ENCODE assay signal across 17 cellular contexts in the genomic region with DNA sequence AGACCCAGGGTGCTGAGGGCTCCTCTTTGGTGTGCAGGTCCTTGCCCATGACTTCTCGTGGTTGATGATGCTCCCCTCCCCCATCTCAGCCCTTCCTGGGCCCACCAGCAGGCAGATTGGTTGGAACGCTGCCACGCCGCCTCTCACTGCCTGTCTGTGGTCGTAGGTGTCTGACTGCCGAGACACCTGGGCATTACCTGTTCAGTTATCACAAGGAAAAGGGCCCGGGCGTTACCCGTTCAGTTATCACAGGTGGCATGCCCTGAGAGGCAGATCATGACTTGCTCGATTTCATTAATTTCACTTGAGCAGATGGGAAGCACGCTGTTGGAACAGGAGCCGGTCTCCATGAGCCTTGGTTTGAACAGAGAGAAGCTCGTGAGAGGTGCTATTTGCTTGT. TPM values are rescaled to one million over a fixed set of nuclear protein-coding genes. Genes with fewer than 3 reads are reported as not detected.
DNase-seq lines count a peak whose midpoint lies in the region; ATAC-seq and TF ChIP-seq lines count a peak whose summit lies in the region.
"Had no signal": no experiment of that assay in that cellular context is flagged by ENCODE, and none has a peak within 500 bp of the region (broad histone marks: within the 10 kb centered on the region; RNA-seq: fewer than 3 reads in every experiment).

No MANE protein-coding gene starts in this region.

- H3K9me3 ChIP-seq in CD4-positive, alpha-beta T cell (ENCODE audit: control insufficient read depth, low read length), result no peaks in the 10 kb centered on the region
- H3K9me3 ChIP-seq: HAP-1, Peyer's patch had no signal

- H3K4me1 Mint-ChIP-seq in CD4-positive, alpha-beta T cell (ENCODE audit: low read depth), result peaks cover 36% of the 10 kb centered on the region
- H3K4me1 Mint-ChIP-seq in central memory CD8-positive, alpha-beta T cell, result peaks cover 6% of the 10 kb centered on the region
- H3K4me1 Mint-ChIP-seq in naive thymus-derived CD8-positive, alpha-beta T cell, result peaks cover 20 to 53% (median 33%) of the 10 kb centered on the region in 4 donors
- H3K4me1 Mint-ChIP-seq in activated CD4-positive, alpha-beta T cell treated with anti-CD3 and anti-CD28 coated beads, Interleukin-2, amount 10 ng/mL, durations not matched to agents 7 days and 5 days, result peaks cover 12% of the 10 kb centered on the region

- in situ Hi-C loops in KBM-7 (cut with MboI; ENCODE audit: low pct_unique_long_range_greater_than_20kb, low sequenced_read_pairs), result no loop called here

- H3K36me3 Mint-ChIP-seq in CD4-positive, alpha-beta T cell (ENCODE audit: low read depth), result peaks cover 97% of the 10 kb centered on the region
- peaks cover 36% of the 10 kb centered on the region for H3K36me3 Mint-ChIP-seq in central memory CD8-positive, alpha-beta T cell (ENCODE audit: insufficient read depth)
- H3K36me3 Mint-ChIP-seq in naive thymus-derived CD8-positive, alpha-beta T cell, result peaks cover 20 to 81% (median 30%) of the 10 kb centered on the region in 3 donors
- peaks cover 49% of the 10 kb centered on the region for H3K36me3 Mint-ChIP-seq in activated CD4-positive, alpha-beta T cell treated with anti-CD3 and anti-CD28 coated beads, Interleukin-2, amount 10 ng/mL, durations not matched to agents 7 days and 5 days (ENCODE audit: low read depth)

- intact Hi-C loops in CD4-positive, alpha-beta T cell (cut with DNase I, micrococcal nuclease), result no loop called here

- no peak overlapping the region for H3K4me3 Mint-ChIP-seq in CD4-positive, alpha-beta T cell
- no peak overlapping the region for H3K4me3 Mint-ChIP-seq in central memory CD8-positive, alpha-beta T cell
- H3K4me3 Mint-ChIP-seq in naive thymus-derived CD8-positive, alpha-beta T cell, result peak overlapping the region in 6 of 10 donors; percentile 15 to 48 (median 30)
- H3K4me3 Mint-ChIP-seq in activated CD4-positive, alpha-beta T cell treated with anti-CD3 and anti-CD28 coated beads, Interleukin-2, amount 10 ng/mL, durations not matched to agents 7 days and 5 days, result no peak overlapping the region
- H3K4me3 Mint-ChIP-seq: immature natural killer cell had no signal

- no peak for TF ChIP-seq CTCF in CD4-positive, alpha-beta T cell (IDR thresholded peaks at IDR 0.05)

- no peak for ATAC-seq in CD4-positive, alpha-beta T cell (ENCODE audit: poor library complexity)
- ATAC-seq in central memory CD8-positive, alpha-beta T cell (replicated peaks; ENCODE audit: extremely low read depth, poor library complexity, severe bottlenecking), result no peak
- no peak for ATAC-seq in naive thymus-derived CD8-positive, alpha-beta T cell

- no peaks in the 10 kb centered on the region for H3K9me3 Mint-ChIP-seq in CD4-positive, alpha-beta T cell
- no peaks in the 10 kb centered on the region for H3K9me3 Mint-ChIP-seq in central memory CD8-positive, alpha-beta T cell
- no peaks in the 10 kb centered on the region for H3K9me3 Mint-ChIP-seq in naive thymus-derived CD8-positive, alpha-beta T cell
- no peaks in the 10 kb centered on the region for H3K9me3 Mint-ChIP-seq in activated CD4-positive, alpha-beta T cell treated with anti-CD3 and anti-CD28 coated beads, Interleukin-2, amount 10 ng/mL, durations not matched to agents 7 days and 5 days
- H3K9me3 Mint-ChIP-seq: immature natural killer cell had no signal

- CTCF ChIA-PET in CD4-positive, alpha-beta T cell (lab: Charles Lee), result interaction anchor here (0.6 kb wide), 1 partner anchor 135 kb away, joined by 3 read pairs; no protein-coding TSS in a partner anchor
- CTCF ChIA-PET in activated CD4-positive, alpha-beta T cell treated with anti-CD3 and anti-CD28 coated beads, Interleukin-2, amount 10 ng/mL, durations not matched to agents 7 days and 5 days (lab: Charles Lee), result interaction anchor here (1.2 kb wide), 1 partner anchor 25 kb away, joined by 3 read pairs; no protein-coding TSS in a partner anchor

- POLR2A ChIA-PET in CD4-positive, alpha-beta T cell (lab: Charles Lee), result no interaction called here
- POLR2A ChIA-PET in naive thymus-derived CD8-positive, alpha-beta T cell (lab: Charles Lee), result interaction anchor here (2.5 kb wide), 1 partner anchor 55 kb away, joined by 10 read pairs; no protein-coding TSS in a partner anchor
- POLR2A ChIA-PET in activated CD4-positive, alpha-beta T cell treated with anti-CD3 and anti-CD28 coated beads, Interleukin-2, amount 10 ng/mL, durations not matched to agents 7 days and 5 days (lab: Charles Lee), result interaction anchor here (0.7 kb wide), 1 partner anchor 9 kb away, joined by 3 read pairs; no protein-coding TSS in a partner anchor

- H3K27ac ChIP-seq in CD4-positive, alpha-beta T cell (ENCODE audit: low read depth, low read length), result no peak overlapping the region
- H3K27ac ChIP-seq: Peyer's patch had no signal

- no peaks in the 10 kb centered on the region for H3K27me3 ChIP-seq in CD4-positive, alpha-beta T cell (ENCODE audit: control insufficient read depth, insufficient read depth, low read length)
- H3K27me3 ChIP-seq: Peyer's patch had no signal

- no peaks in the 10 kb centered on the region for H3K27me3 Mint-ChIP-seq in CD4-positive, alpha-beta T cell
- no peaks in the 10 kb centered on the region for H3K27me3 Mint-ChIP-seq in central memory CD8-positive, alpha-beta T cell
- H3K27me3 Mint-ChIP-seq in naive thymus-derived CD8-positive, alpha-beta T cell, result no peaks in the 10 kb centered on the region
- H3K27me3 Mint-ChIP-seq in activated CD4-positive, alpha-beta T cell treated with anti-CD3 and anti-CD28 coated beads, Interleukin-2, amount 10 ng/mL, durations not matched to agents 7 days and 5 days, result no peaks in the 10 kb centered on the region

- DNase-seq in CD4-positive, alpha-beta T cell, result no peak
- peak; percentile 75 for DNase-seq in NCI-H1105 (lab: John Stamatoyannopoulos, UW)
- DNase-seq in central memory CD8-positive, alpha-beta T cell (ENCODE audit: low spot score in 2 of 2), result no peak
- peak in 1 of 10 donors; percentile 11 for DNase-seq in naive thymus-derived CD8-positive, alpha-beta T cell
- DNase-seq in T1000 (lab: John Stamatoyannopoulos, UW), result no peak
- DNase-seq in KBM-7, result no peak
- no peak for DNase-seq in superior temporal gyrus (ENCODE audit: extremely low spot score)
- DNase-seq in activated CD4-positive, alpha-beta T cell treated with anti-CD3 and anti-CD28 coated beads, Interleukin-2, amount 10 ng/mL, durations not matched to agents 7 days and 5 days, result no peak
- DNase-seq: activated CD4-positive, CD25-positive, alpha-beta regulatory T cell treated with anti-CD3 and anti-CD28 coated beads, Interleukin-2, amount 50 U/mL, for 72 hours; activated T-cell treated with anti-CD3 and anti-CD28 coated beads for 4 hours; DND-41; foreskin fibroblast; immature natural killer cell; NCI-H524; Peyer's patch; small intestine had no signal

- peak overlapping the region; percentile 81 for H3K27ac Mint-ChIP-seq in CD4-positive, alpha-beta T cell
- peak overlapping the region; percentile 90 for H3K27ac Mint-ChIP-seq in central memory CD8-positive, alpha-beta T cell (ENCODE audit: low read depth)
- peak overlapping the region; percentile 59 to 94 (median 88) for H3K27ac Mint-ChIP-seq in naive thymus-derived CD8-positive, alpha-beta T cell
- H3K27ac Mint-ChIP-seq in activated CD4-positive, alpha-beta T cell treated with anti-CD3 and anti-CD28 coated beads, Interleukin-2, amount 10 ng/mL, durations not matched to agents 7 days and 5 days, result no peak overlapping the region

RNA-seq across cellular contexts. Expression of gene TACR2, which starts 42.5 kb away (rescaled TPM):
- total RNA-seq in CD4-positive, alpha-beta T cell, result not detected
- not detected for total RNA-seq in naive thymus-derived CD8-positive, alpha-beta T cell
- polyA plus RNA-seq in naive thymus-derived CD8-positive, alpha-beta T cell, result not detected
- total RNA-seq in activated CD4-positive, alpha-beta T cell treated with anti-CD3 and anti-CD28 coated beads, Interleukin-2, amount 10 ng/mL, durations not matched to agents 7 days and 5 days, result not detected

Comparison
In these comparisons a context has a peak if more than half of its experiments do, and no peak if none do; other contexts are left out.
1. H3K4me3 Mint-ChIP-seq: peak in naive thymus-derived CD8-positive, alpha-beta T cell (6 of 10); none in CD4-positive, alpha-beta T cell (single experiment), central memory CD8-positive, alpha-beta T cell (single experiment) and activated CD4-positive, alpha-beta T cell treated with anti-CD3 and anti-CD28 coated beads, Interleukin-2, amount 10 ng/mL, durations not matched to agents 7 days and 5 days (single experiment).